10 cellular contexts compared by ENCODE assay signal in genomic region chr4:183182873-183183725, GRCh38.
DNase-seq lines count a peak whose midpoint lies in the region; ATAC-seq and TF ChIP-seq lines count a peak whose summit lies in the region.
"Had no signal": no experiment of that assay in that cellular context is flagged by ENCODE, and none has a peak within 500 bp of the region (broad histone marks: within the 10 kb centered on the region; RNA-seq: fewer than 3 reads in every experiment).

No MANE protein-coding gene starts in this region.

- H3K27me3 ChIP-seq in Loucy (ENCODE audit: insufficient read depth, low read length, poor library complexity, severe bottlenecking) (no peaks in the 10 kb centered on the region), smooth muscle cell (ENCODE audit: low read depth) (no peaks in the 10 kb centered on the region)

- CTCF ChIA-PET in HEK293T (lab: Yijun Ruan, JAX) = interaction anchor here (0.6 to 0.7 kb wide), 5 partner anchors 13 to 699 kb away, joined by 3 to 4 read pairs (median 3); no protein-coding TSS in a partner anchor

- H3K4me2 ChIP-seq in Loucy (ENCODE audit: low read depth, low read length, poor library complexity, severe bottlenecking) (peak overlapping the region; percentile 51), smooth muscle cell (peak overlapping the region; percentile 49)

- H3K27me3 Mint-ChIP-seq in T-helper 17 cell = peaks cover 6% of the 10 kb centered on the region

- no peak overlapping the region for H3K27ac Mint-ChIP-seq in T-helper 17 cell
- H3K27ac Mint-ChIP-seq: immature natural killer cell had no signal

- H3F3A ChIP-seq in Loucy (ENCODE audit: low read depth) = no peaks in the 10 kb centered on the region
- H3F3A ChIP-seq in smooth muscle cell (ENCODE audit: low read depth) = no peaks in the 10 kb centered on the region

- H3K4me3 ChIP-seq in Loucy (ENCODE audit: low read length, poor library complexity, severe bottlenecking) (no peak overlapping the region), fibroblast of the aortic adventitia (ENCODE audit: low read depth, low read length) (no peak overlapping the region), smooth muscle cell (no peak overlapping the region)

- H2AFZ ChIP-seq in Loucy (ENCODE audit: low read length) (no peak overlapping the region), smooth muscle cell (ENCODE audit: low read depth) (no peak overlapping the region)

- H3K27ac ChIP-seq in smooth muscle cell (ENCODE audit: low read depth) = no peak overlapping the region
- H3K27ac ChIP-seq: HL-60 had no signal

- H3K4me3 Mint-ChIP-seq in T-helper 17 cell = no peak overlapping the region

- ATAC-seq in T-helper 17 cell (peak; percentile 73), GM19328 (IDR thresholded peaks at IDR 0.05; ENCODE audit: unreplicated experiment) (no peak)

- TF ChIP-seq CTCF in Loucy (conservative IDR thresholded peaks at IDR 0.05; ENCODE audit: low read length) (no peak), fibroblast of the aortic adventitia (IDR thresholded peaks at IDR 0.05; ENCODE audit: insufficient read depth, low read length) (no peak), smooth muscle cell (IDR thresholded peaks at IDR 0.05; ENCODE audit: borderline replicate concordance, insufficient read depth, poor library complexity, severe bottlenecking) (no peak), GM20000 (IDR thresholded peaks at IDR 0.05; ENCODE audit: extremely low read depth, missing control alignments) (no peak)

- H3K36me3 ChIP-seq in Loucy (ENCODE audit: insufficient read depth, low read length) (no peaks in the 10 kb centered on the region), smooth muscle cell (ENCODE audit: low read depth) (no peaks in the 10 kb centered on the region)

- H3K9ac ChIP-seq in Loucy (ENCODE audit: low read depth, low read length, poor library complexity, severe bottlenecking) (no peak overlapping the region), smooth muscle cell (ENCODE audit: low read depth) (no peak overlapping the region)

- H3K4me1 ChIP-seq in Loucy (ENCODE audit: insufficient read depth, low read length, poor library complexity, severe bottlenecking) (peaks cover 15% of the 10 kb centered on the region), smooth muscle cell (ENCODE audit: low read depth) (peaks cover 13% of the 10 kb centered on the region)

- H3K9me3 ChIP-seq in Loucy (ENCODE audit: insufficient read depth, low read depth, low read length) (no peaks in the 10 kb centered on the region), T-helper 17 cell (ENCODE audit: control insufficient read depth, low read length, poor library complexity, severe bottlenecking) (peaks cover 3% of the 10 kb centered on the region), smooth muscle cell (replicated peaks; ENCODE audit: low read depth) (no peaks in the 10 kb centered on the region)

- no peaks in the 10 kb centered on the region for H3K79me2 ChIP-seq in Loucy (ENCODE audit: insufficient read depth, low read length)
- peaks cover 31% of the 10 kb centered on the region for H3K79me2 ChIP-seq in smooth muscle cell (ENCODE audit: low read depth)

- no peaks in the 10 kb centered on the region for H3K36me3 Mint-ChIP-seq in T-helper 17 cell (ENCODE audit: low read depth)

- H3K9me2 ChIP-seq in Loucy (replicated peaks; ENCODE audit: low read depth, low read length) = no peaks in the 10 kb centered on the region

- DNase-seq in DMS153 (lab: John Stamatoyannopoulos, UW) (peak; percentile 87), T-helper 17 cell (no peak), fibroblast of the aortic adventitia (ENCODE audit: low read depth) (peak; percentile 82), smooth muscle cell (lab: John Stamatoyannopoulos, UW; ENCODE audit: unreplicated experiment) (no peak), HEK293T (ENCODE audit: extremely low spot score) (no peak), GM20000 (ENCODE audit: low spot score) (no peak)

- H3K4me1 Mint-ChIP-seq in T-helper 17 cell = peaks cover 17% of the 10 kb centered on the region

- 14% methylated on average over 14 of the region's 14 CpGs for WGBS in smooth muscle cell (ENCODE audit: low lambda C conversion rate)

- POLR2A ChIA-PET in HEK293T (lab: Yijun Ruan, JAX) = interaction anchor here (0.7 to 0.9 kb wide), 2 partner anchors 61 to 84 kb away, joined by 3 read pairs; no protein-coding TSS in a partner anchor

- H4K20me1 ChIP-seq in Loucy (ENCODE audit: insufficient read depth, low read length, poor library complexity, severe bottlenecking) (no peaks in the 10 kb centered on the region), smooth muscle cell (ENCODE audit: low read depth) (peaks cover 51% of the 10 kb centered on the region)

TF ChIP-seq in HEK293T, 16 proteins besides CTCF, POLR2A, EP300 and RAD21:
- no peak for TF ChIP-seq FOXK2 (IDR thresholded peaks at IDR 0.05)
- TF ChIP-seq TARDBP (IDR thresholded peaks at IDR 0.05) = no peak
- no peak for TF ChIP-seq L3MBTL2 (conservative IDR thresholded peaks at IDR 0.05)
- TF ChIP-seq LEF1 (IDR thresholded peaks at IDR 0.05; ENCODE audit: borderline replicate concordance) = no peak
- TF ChIP-seq FOXM1 (IDR thresholded peaks at IDR 0.05; ENCODE audit: borderline replicate concordance) = no peak
- TF ChIP-seq ARNT (IDR thresholded peaks at IDR 0.05) = no peak
- TF ChIP-seq CTBP1 (IDR thresholded peaks at IDR 0.05; ENCODE audit: borderline replicate concordance) = no peak
- no peak for TF ChIP-seq BHLHE40 (IDR thresholded peaks at IDR 0.05; ENCODE audit: borderline replicate concordance)
- TF ChIP-seq HDGF (IDR thresholded peaks at IDR 0.05; ENCODE audit: borderline replicate concordance) = no peak
- no peak for TF ChIP-seq ELF4 (IDR thresholded peaks at IDR 0.05)
- no peak for TF ChIP-seq PKNOX1 (IDR thresholded peaks at IDR 0.05)
- TF ChIP-seq FOXA1 (IDR thresholded peaks at IDR 0.05) = no peak
- no peak for TF ChIP-seq ZNF384 (IDR thresholded peaks at IDR 0.05)
- TF ChIP-seq NFRKB (IDR thresholded peaks at IDR 0.05) = no peak

Comparison
In these comparisons a context has a peak if more than half of its experiments do, and no peak if none do; other contexts are left out.
1. DNase-seq: peak in DMS153 (single experiment) and fibroblast of the aortic adventitia (single experiment); none in T-helper 17 cell (0 of 3), smooth muscle cell (single experiment), HEK293T (single experiment) and GM20000 (single experiment).